Comparison of ENCODE assay signal across 22 cellular contexts in the genomic region with DNA sequence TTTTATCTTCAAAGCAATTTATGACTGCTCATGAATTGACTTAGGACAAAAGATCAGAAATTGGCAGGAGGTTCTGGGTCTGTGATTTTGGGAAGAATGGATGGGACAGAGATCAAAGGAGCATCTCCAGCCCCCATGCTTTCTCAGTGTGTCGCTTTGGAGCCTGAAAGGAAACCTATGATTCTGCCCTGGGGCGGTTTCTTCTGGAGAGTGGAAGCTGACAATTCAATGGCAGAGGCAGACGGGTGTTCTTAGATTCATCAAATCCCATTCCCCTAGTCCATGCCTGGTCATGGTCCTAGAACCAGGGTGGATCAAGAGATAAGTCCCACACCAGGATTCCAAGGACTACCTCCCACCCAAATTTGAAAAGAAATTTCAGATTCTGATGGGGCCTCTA.
"Had no signal": no experiment of that assay in that cellular context is flagged by ENCODE, and none has a peak within 500 bp of the region (broad histone marks: within the 10 kb centered on the region; RNA-seq: fewer than 3 reads in every experiment).

No MANE protein-coding gene starts in this region.

- H3K4me3 ChIP-seq: Peyer's patch, SJSA1 had no signal

- H3K36me3 Mint-ChIP-seq: activated naive CD4-positive, alpha-beta T cell treated with anti-CD3 and anti-CD28 coated beads, Interleukin-2, amount 10 ng/mL, durations not matched to agents 7 days and 5 days; activated naive CD8-positive, alpha-beta T cell treated with anti-CD3 and anti-CD28 coated beads for 36 hours; IgD-negative memory B cell had no signal

- H3K9me3 Mint-ChIP-seq: activated CD8-positive, alpha-beta T cell treated with anti-CD3 and anti-CD28 coated beads for 36 hours; activated naive CD4-positive, alpha-beta T cell treated with anti-CD3 and anti-CD28 coated beads, Interleukin-2, amount 10 ng/mL, durations not matched to agents 7 days and 5 days; activated naive CD8-positive, alpha-beta T cell treated with anti-CD3 and anti-CD28 coated beads for 36 hours; activated T-cell treated with anti-CD3 and anti-CD28 coated beads, Interleukin-2, amount 50 U/mL, for 72 hours; activated T-helper 2 cell treated with anti-CD3 and anti-CD28 coated beads, Interferon-gamma antibody, Interleukin-2, Interleukin-4, amounts not matched to agents 10 μg/mL and 5 μg/mL and 100 μg/mL, durations not matched to agents 14 hours and 24 hours and 36 hours; IgD-negative memory B cell; T-helper 1 cell treated with Interleukin-12 subunit alpha and Interleukin-12 subunit beta and Interleukin-4 antibody, amounts not matched to agents 30 μg/mL and 1 μg/mL, for 36 hours had no signal

- H3K4me1 ChIP-seq: Peyer's patch had no signal

- H3K9me3 ChIP-seq: Peyer's patch, SJSA1 had no signal

- H3K9ac ChIP-seq: KMS-11 had no signal

- H3K36me3 ChIP-seq: Peyer's patch, SJSA1 had no signal

- H3K27ac Mint-ChIP-seq: activated CD8-positive, alpha-beta T cell treated with anti-CD3 and anti-CD28 coated beads for 36 hours; activated naive CD4-positive, alpha-beta T cell treated with anti-CD3 and anti-CD28 coated beads, Interleukin-2, amount 10 ng/mL, durations not matched to agents 7 days and 5 days; activated naive CD8-positive, alpha-beta T cell treated with anti-CD3 and anti-CD28 coated beads for 36 hours; activated T-cell treated with anti-CD3 and anti-CD28 coated beads, Interleukin-2, amount 50 U/mL, for 72 hours; activated T-helper 2 cell treated with anti-CD3 and anti-CD28 coated beads, Interferon-gamma antibody, Interleukin-2, Interleukin-4, amounts not matched to agents 10 μg/mL and 5 μg/mL and 100 μg/mL, durations not matched to agents 14 hours and 24 hours and 36 hours; IgD-negative memory B cell; T-helper 1 cell treated with Interleukin-12 subunit alpha and Interleukin-12 subunit beta and Interleukin-4 antibody, amounts not matched to agents 30 μg/mL and 1 μg/mL, for 36 hours had no signal

- H3K27me3 ChIP-seq: Peyer's patch, SJSA1 had no signal

- H3K27ac ChIP-seq: KMS-11, Peyer's patch, SJSA1 had no signal

- H3K27me3 Mint-ChIP-seq: activated CD8-positive, alpha-beta T cell treated with anti-CD3 and anti-CD28 coated beads for 36 hours; activated naive CD8-positive, alpha-beta T cell treated with anti-CD3 and anti-CD28 coated beads for 36 hours had no signal

- ATAC-seq: activated CD4-positive, CD25-positive, alpha-beta regulatory T cell treated with anti-CD3 and anti-CD28 coated beads, Interleukin-2, amount 50 U/mL, for 24 hours; activated CD8-positive, alpha-beta T cell treated with anti-CD3 and anti-CD28 coated beads for 36 hours; activated T-cell treated with anti-CD3 and anti-CD28 coated beads, Interleukin-2, amount 50 U/mL, for 72 hours had no signal

- DNase-seq: activated CD4-positive, alpha-beta T cell treated with anti-CD3 and anti-CD28 coated beads for 4 hours; activated CD8-positive, alpha-beta memory T cell treated with anti-CD3 and anti-CD28 coated beads, Interleukin-2, amount 50 U/mL, for 4 hours; activated CD8-positive, alpha-beta T cell treated with anti-CD3 and anti-CD28 coated beads for 36 hours; activated gamma-delta T cell treated with Interleukin-2 at 50 U/mL for 16 hours; activated naive CD4-positive, alpha-beta T cell treated with anti-CD3 and anti-CD28 coated beads, Interleukin-2, amount 10 ng/mL, durations not matched to agents 7 days and 5 days; activated naive CD8-positive, alpha-beta T cell treated with anti-CD3 and anti-CD28 coated beads for 36 hours; activated T-cell treated with anti-CD3 and anti-CD28 coated beads, Interleukin-2, amount 50 U/mL, for 72 hours; cerebellar nuclear complex; NCI-H1092; NCI-H1417 treated with DMSO at 0.1 percent for 48 hours; NCI-H187 treated with DMSO at 0.1 percent for 48 hours; NCI-H2081 treated with DMSO at 0.1 percent for 48 hours; NCI-H446; NCI-H524 treated with DMSO at 0.1 percent for 48 hours; Peyer's patch; SHP77 had no signal

- H3K4me3 Mint-ChIP-seq: activated CD8-positive, alpha-beta T cell treated with anti-CD3 and anti-CD28 coated beads for 36 hours; activated naive CD4-positive, alpha-beta T cell treated with anti-CD3 and anti-CD28 coated beads, Interleukin-2, amount 10 ng/mL, durations not matched to agents 7 days and 5 days; activated naive CD8-positive, alpha-beta T cell treated with anti-CD3 and anti-CD28 coated beads for 36 hours; activated T-cell treated with anti-CD3 and anti-CD28 coated beads, Interleukin-2, amount 50 U/mL, for 72 hours; IgD-negative memory B cell; T-helper 1 cell treated with Interleukin-12 subunit alpha and Interleukin-12 subunit beta and Interleukin-4 antibody, amounts not matched to agents 30 μg/mL and 1 μg/mL, for 36 hours had no signal

- H3K4me1 Mint-ChIP-seq: activated naive CD4-positive, alpha-beta T cell treated with anti-CD3 and anti-CD28 coated beads, Interleukin-2, amount 10 ng/mL, durations not matched to agents 7 days and 5 days; activated naive CD8-positive, alpha-beta T cell treated with anti-CD3 and anti-CD28 coated beads for 36 hours; IgD-negative memory B cell had no signal
